8 cellular contexts compared by ENCODE assay signal in genomic region chr22:33519140-33519973, GRCh38.
DNase-seq lines count a peak whose midpoint lies in the region; ATAC-seq and TF ChIP-seq lines count a peak whose summit lies in the region.

No MANE protein-coding gene starts in this region.

- H3K27ac ChIP-seq in thoracic aorta: no peak overlapping the region

- no peaks in the 10 kb centered on the region for H3K4me1 ChIP-seq in thoracic aorta (ENCODE audit: control insufficient read depth in 1 of 2, low read depth in 2 of 2)

- DNase-seq in AML-193 (lab: John Stamatoyannopoulos, UW): peak; percentile 5 to 8
- DNase-seq in NCI-H460 (ENCODE audit: extremely low read depth, low read depth): peak; percentile 14
- peak; percentile 63 for DNase-seq in cerebellum (ENCODE audit: low spot score)
- no peak for DNase-seq in left lobe of liver (ENCODE audit: low spot score)
- DNase-seq in thoracic aorta (ENCODE audit: low spot score): no peak
- no peak for DNase-seq in UCSD-AML1 (lab: John Stamatoyannopoulos, UW; ENCODE audit: unreplicated experiment)

- H3K9me3 ChIP-seq in thoracic aorta: no peaks in the 10 kb centered on the region

- H3K27me3 ChIP-seq in thoracic aorta (replicated peaks; ENCODE audit: insufficient read depth): no peaks in the 10 kb centered on the region

- ATAC-seq in left lobe of liver (peak; percentile 57), thoracic aorta (ENCODE audit: insufficient number of reproducible peaks, low FRiP score, low read depth) (no peak), GM18520 (IDR thresholded peaks at IDR 0.05; ENCODE audit: unreplicated experiment) (no peak)

- no peaks in the 10 kb centered on the region for H3K36me3 ChIP-seq in thoracic aorta

- H3K4me3 ChIP-seq in GM12875 (ENCODE audit: low read depth, low read length) (no peak overlapping the region), thoracic aorta (no peak overlapping the region)

- peak; percentile 41 for TF ChIP-seq CTCF in GM12875 (IDR thresholded peaks at IDR 0.05; ENCODE audit: borderline replicate concordance, insufficient read depth, low read depth, low read length)
- TF ChIP-seq CTCF in thoracic aorta (IDR thresholded peaks at IDR 0.05): peak; percentile 50

Comparison
In these comparisons a context has a peak if more than half of its experiments do, and no peak if none do; other contexts are left out.
1. DNase-seq: peak in AML-193 (2 of 2), NCI-H460 (single experiment) and cerebellum (single experiment); none in left lobe of liver (single experiment), thoracic aorta (single experiment) and UCSD-AML1 (single experiment).